20 cellular contexts compared by ENCODE assay signal in the genomic region with DNA sequence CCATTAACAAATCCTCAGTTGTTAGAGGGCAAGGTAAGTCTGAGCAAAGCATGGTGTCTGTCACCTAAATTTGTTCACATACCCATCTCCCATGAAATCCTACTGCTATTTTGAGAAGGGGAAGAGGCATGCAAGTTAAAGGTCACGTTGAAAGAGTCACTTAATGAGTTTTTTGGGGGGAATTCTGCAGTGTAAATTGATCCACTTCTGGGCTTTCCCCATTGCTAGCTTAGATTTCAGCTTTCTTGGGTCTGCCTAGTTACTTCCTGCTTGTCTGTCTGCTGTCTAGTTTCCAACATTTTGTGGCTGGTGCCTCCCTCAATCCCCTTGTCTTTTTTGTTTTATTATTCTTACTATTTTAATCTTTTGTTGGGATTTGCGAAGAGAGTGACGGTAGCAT. TPM values are rescaled to one million over a fixed set of nuclear protein-coding genes. Genes with fewer than 3 reads are reported as not detected.
DNase-seq lines count a peak whose midpoint lies in the region; ATAC-seq, FAIRE-seq and TF ChIP-seq lines count a peak whose summit lies in the region.
"Had no signal": no experiment of that assay in that cellular context is flagged by ENCODE, and none has a peak within 500 bp of the region (broad histone marks: within the 10 kb centered on the region; RNA-seq: fewer than 3 reads in every experiment).

No MANE protein-coding gene starts in this region.

- no peak for DNase-seq in astrocyte (ENCODE audit: low read depth)
- DNase-seq in NK-92 treated with Interleukin-12 subunit alpha and Interleukin-12 subunit beta, amount 100 ng/mL, for 24 hours (lab: John Stamatoyannopoulos, UW), result no peak
- DNase-seq in NCI-H82 treated with DMSO at 0.1 percent for 48 hours (lab: John Stamatoyannopoulos, UW; ENCODE audit: unreplicated experiment), result no peak
- DNase-seq: Caco-2; central memory CD4-positive, alpha-beta T cell; effector CD8-positive, alpha-beta T cell; glutamatergic neuron; HFFc6; Karpas-422; NCI-H1436; NCI-H2227 treated with DMSO at 0.1 percent for 48 hours; pancreas; stimulated activated CD4-positive, alpha-beta T cell treated with anti-CD3 and anti-CD28 coated beads, Interleukin-2, amount 100 ng/mL, for 24 hours; T-helper 1 cell had no signal

- H3K36me3 ChIP-seq in astrocyte (ENCODE audit: insufficient read depth, low read length) (peaks cover 7% of the 10 kb centered on the region), thymus (ENCODE audit: control insufficient read depth, insufficient read depth) (peaks cover 7% of the 10 kb centered on the region)

- 95% methylated on average over 3 of the region's 3 CpGs for WGBS in thymus

- H3K4me3 ChIP-seq in astrocyte (ENCODE audit: insufficient read depth, low read depth, low read length), result no peak overlapping the region
- no peak overlapping the region for H3K4me3 ChIP-seq in thymus (ENCODE audit: low read length)
- H3K4me3 ChIP-seq: pancreas had no signal

- no peaks in the 10 kb centered on the region for H4K20me1 ChIP-seq in astrocyte (ENCODE audit: insufficient read depth, low read length)

- no peak overlapping the region for H3K4me2 ChIP-seq in astrocyte (ENCODE audit: low read length)

- no peak overlapping the region for H3K4me3 Mint-ChIP-seq in astrocyte (ENCODE audit: unreplicated experiment)
- H3K4me3 Mint-ChIP-seq: HFFc6 had no signal

- no peak overlapping the region for H2AFZ ChIP-seq in astrocyte (ENCODE audit: low read depth, low read length)

- H3K9ac ChIP-seq in astrocyte (ENCODE audit: low read length), result no peak overlapping the region

- ATAC-seq in GM19025 (IDR thresholded peaks at IDR 0.05; ENCODE audit: low read depth, unreplicated experiment) (peak; percentile 42), HG02852 (IDR thresholded peaks at IDR 0.05; ENCODE audit: unreplicated experiment) (peak; percentile 70), HG03039 (IDR thresholded peaks at IDR 0.05; ENCODE audit: unreplicated experiment) (no peak)
- ATAC-seq: pancreas, Right ventricle myocardium inferior had no signal

- peak overlapping the region; percentile 42 for H3K27ac Mint-ChIP-seq in astrocyte (ENCODE audit: unreplicated experiment)
- H3K27ac Mint-ChIP-seq: HFFc6 had no signal

- peaks cover 6% of the 10 kb centered on the region for H3K4me1 Mint-ChIP-seq in astrocyte (ENCODE audit: low read depth, unreplicated experiment)

- H3K27ac ChIP-seq in astrocyte (ENCODE audit: low read depth, low read length), result no peak overlapping the region
- H3K27ac ChIP-seq in thymus (ENCODE audit: low read depth), result peak overlapping the region; percentile 8
- H3K27ac ChIP-seq: pancreas, VCaP had no signal

- TF ChIP-seq CTCF in astrocyte (IDR thresholded peaks at IDR 0.05; ENCODE audit: insufficient read depth, low read depth, low read length), result no peak

- H3K9me3 ChIP-seq in astrocyte (ENCODE audit: insufficient read depth, low read depth, low read length) (no peaks in the 10 kb centered on the region), thymus (ENCODE audit: control insufficient read depth) (no peaks in the 10 kb centered on the region)
- H3K9me3 ChIP-seq: Caco-2, pancreas had no signal

- no peaks in the 10 kb centered on the region for H3K27me3 ChIP-seq in astrocyte (ENCODE audit: insufficient read depth, low read length)
- H3K27me3 ChIP-seq in thymus (ENCODE audit: control insufficient read depth, insufficient read depth), result no peaks in the 10 kb centered on the region
- H3K27me3 ChIP-seq: pancreas had no signal

- no peak for FAIRE-seq in astrocyte (lab: Jason Lieb, UNC)
- FAIRE-seq: pancreas had no signal

- H3K4me1 ChIP-seq in astrocyte (ENCODE audit: insufficient read depth, low read length) (no peaks in the 10 kb centered on the region), thymus (ENCODE audit: control insufficient read depth, insufficient read depth, low read length) (no peaks in the 10 kb centered on the region)
- H3K4me1 ChIP-seq: Caco-2, pancreas had no signal

- peaks cover 2% of the 10 kb centered on the region for H3K36me3 Mint-ChIP-seq in astrocyte (ENCODE audit: low read depth, unreplicated experiment)

- H3K79me2 ChIP-seq in astrocyte (ENCODE audit: insufficient read depth, low read length), result no peaks in the 10 kb centered on the region

- H3K27me3 Mint-ChIP-seq in astrocyte (ENCODE audit: low read depth, unreplicated experiment), result no peaks in the 10 kb centered on the region

- H3K9me3 Mint-ChIP-seq in astrocyte (ENCODE audit: unreplicated experiment), result no peaks in the 10 kb centered on the region
- H3K9me3 Mint-ChIP-seq: HFFc6 had no signal

RNA-seq across cellular contexts. Expression of a gene that starts 32.0 kb away (rescaled TPM):
- total RNA-seq in astrocyte, result 5.9 and 8.2 TPM in 2 replicates
- 7.8 TPM for polyA plus RNA-seq in thymus
